Comparison of ENCODE assay signal across 18 cellular contexts in the genomic region with DNA sequence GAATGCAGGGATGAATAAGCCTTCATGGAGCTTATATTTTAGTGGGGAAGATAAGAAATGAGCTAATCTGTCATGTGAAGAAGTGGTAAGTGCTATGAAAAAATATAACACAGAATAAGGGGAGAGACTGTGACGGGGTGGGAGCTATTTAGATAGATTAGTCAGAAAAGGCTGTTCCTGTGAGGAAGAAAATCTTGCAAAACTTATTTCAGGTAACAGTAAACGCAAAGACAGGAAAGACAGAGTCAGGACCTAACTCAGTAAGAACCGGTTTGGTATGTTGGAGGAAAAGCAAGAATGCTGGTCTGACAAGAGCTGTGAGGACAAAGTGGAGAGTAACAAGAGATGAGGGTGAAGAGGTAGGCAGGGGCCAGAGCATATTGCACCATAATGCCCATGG. TPM values are rescaled to one million over a fixed set of nuclear protein-coding genes. Genes with fewer than 3 reads are reported as not detected.
DNase-seq lines count a peak whose midpoint lies in the region; ATAC-seq and TF ChIP-seq lines count a peak whose summit lies in the region.
"Had no signal": no experiment of that assay in that cellular context is flagged by ENCODE, and none has a peak within 500 bp of the region (broad histone marks: within the 10 kb centered on the region; RNA-seq: fewer than 3 reads in every experiment).

No MANE protein-coding gene starts in this region.

- DNase-seq in NCI-H2196 (lab: John Stamatoyannopoulos, UW; ENCODE audit: unreplicated experiment) (peak; percentile 15), NCI-H2196 treated with DMSO at 0.1 percent for 48 hours (lab: John Stamatoyannopoulos, UW; ENCODE audit: unreplicated experiment) (no peak), cardiac fibroblast (ENCODE audit: low read depth in 2 of 2) (peak; percentile 58 to 67), iPS-NIHi11 (ENCODE audit: low spot score) (peak; percentile 38), gastrocnemius medialis (no peak), CD1c-positive myeloid dendritic cell (ENCODE audit: extremely low spot score) (no peak), UCSD-AML1 (lab: John Stamatoyannopoulos, UW; ENCODE audit: unreplicated experiment) (no peak), H7 (no peak)
- DNase-seq: activated naive CD8-positive, alpha-beta T cell treated with anti-CD3 and anti-CD28 coated beads for 36 hours; mesenchymal stem cell; NCI-H146; NCI-H774; nucleus accumbens; stimulated activated CD4-positive, alpha-beta T cell treated with anti-CD3 and anti-CD28 coated beads, Interleukin-15, amount 100 ng/mL, for 24 hours had no signal

- no peak for TF ChIP-seq POLR2A in gastrocnemius medialis (IDR thresholded peaks at IDR 0.05)

- intact Hi-C loops in gastrocnemius medialis (cut with DNase I; ENCODE audit: low total_unique reads), result no loop called here

- no peaks in the 10 kb centered on the region for H3K9me3 ChIP-seq in gastrocnemius medialis
- H3K9me3 ChIP-seq: A549, gastroesophageal sphincter, SJSA1 had no signal

- ATAC-seq in gastrocnemius medialis, result peak in 1 of 2 donors; percentile 86
- ATAC-seq: A549, gastroesophageal sphincter, HepG2 had no signal

- H3K4me3 ChIP-seq in cardiac fibroblast (replicated peaks in 1 of 2; ENCODE audit: low read depth in 2 of 2, low read length in 2 of 2), result no peak overlapping the region
- H3K4me3 ChIP-seq in gastrocnemius medialis, result no peak overlapping the region
- no peak overlapping the region for H3K4me3 ChIP-seq in H7 (ENCODE audit: insufficient read depth, low read depth, low read length)
- H3K4me3 ChIP-seq: A549, gastroesophageal sphincter, SJSA1 had no signal

- H3K36me3 ChIP-seq in gastrocnemius medialis (no peaks in the 10 kb centered on the region), H7 (replicated peaks; ENCODE audit: control insufficient read depth, insufficient read depth, low read length) (no peaks in the 10 kb centered on the region)

- TF ChIP-seq CTCF in cardiac fibroblast (IDR thresholded peaks at IDR 0.05; ENCODE audit: low read depth, low read length) (no peak), gastrocnemius medialis (IDR thresholded peaks at IDR 0.05 in 4 of 5, conservative IDR thresholded peaks at IDR 0.05 in 1 of 5) (no peak)

- in situ Hi-C loops in gastrocnemius medialis (cut with MboI; ENCODE audit: low sequenced_read_pairs in 4 of 4), result no loop called here

- H3K4me1 ChIP-seq in gastrocnemius medialis, result peaks cover 53 to 60% of the 10 kb centered on the region in 2 donors

- no peaks in the 10 kb centered on the region for H3K27me3 ChIP-seq in gastrocnemius medialis
- H3K27me3 ChIP-seq in H7 (ENCODE audit: control insufficient read depth, insufficient read depth, low read length), result no peaks in the 10 kb centered on the region
- H3K27me3 ChIP-seq: gastroesophageal sphincter, SJSA1 had no signal

- H3K27ac ChIP-seq in gastrocnemius medialis, result peak overlapping the region in 3 of 4 donors; percentile 4 to 42 (median 25)
- H3K27ac ChIP-seq: A549, gastroesophageal sphincter, SJSA1 had no signal

RNA-seq across cellular contexts. Expression of a gene that starts 22.0 kb away (rescaled TPM):
- 1 to 10 TPM in 3 of 4 donors, under 1 TPM in 1; 0.90 to 2.5 (median 1.8) TPM for total RNA-seq in gastrocnemius medialis
- 13.3 and 14.6 TPM in 2 replicates for total RNA-seq in H7 (2014; rRNA removed; shearing (Covaris generic))

RNA-seq across cellular contexts. Expression of a gene that starts 30.7 kb away (rescaled TPM):
- not detected for total RNA-seq in gastrocnemius medialis
- total RNA-seq in H7 (2014; rRNA removed; shearing (Covaris generic)), result 0.17 TPM in 1 of 2 replicates, not detected in the other
- total RNA-seq: gastroesophageal sphincter, HepG2 had no signal

RNA-seq across cellular contexts. Expression of a gene that starts 49.0 kb away (rescaled TPM):
- total RNA-seq in gastrocnemius medialis, result not detected
- total RNA-seq in H7 (2014; rRNA removed; shearing (Covaris generic)), result not detected in 2 replicates
- total RNA-seq: gastroesophageal sphincter had no signal

RNA-seq across cellular contexts. Expression of a gene that starts 49.2 kb away (rescaled TPM):
- 10 to 100 TPM in 2 of 4 donors, 1 to 10 TPM in 2; 5.3 to 19.4 (median 10.4) TPM for total RNA-seq in gastrocnemius medialis
- 78.0 and 83.7 TPM in 2 replicates for total RNA-seq in H7 (2014; rRNA removed; shearing (Covaris generic))

Comparison
In these comparisons a context has a peak if more than half of its experiments do, and no peak if none do; other contexts are left out.
1. DNase-seq: peak in NCI-H2196 (single experiment), cardiac fibroblast (2 of 2) and iPS-NIHi11 (single experiment); none in NCI-H2196 treated with DMSO at 0.1 percent for 48 hours (single experiment), gastrocnemius medialis (0 of 2), CD1c-positive myeloid dendritic cell (single experiment), UCSD-AML1 (single experiment) and H7 (single experiment).